ENCODE assay signal across 11 cellular contexts in the genomic region with DNA sequence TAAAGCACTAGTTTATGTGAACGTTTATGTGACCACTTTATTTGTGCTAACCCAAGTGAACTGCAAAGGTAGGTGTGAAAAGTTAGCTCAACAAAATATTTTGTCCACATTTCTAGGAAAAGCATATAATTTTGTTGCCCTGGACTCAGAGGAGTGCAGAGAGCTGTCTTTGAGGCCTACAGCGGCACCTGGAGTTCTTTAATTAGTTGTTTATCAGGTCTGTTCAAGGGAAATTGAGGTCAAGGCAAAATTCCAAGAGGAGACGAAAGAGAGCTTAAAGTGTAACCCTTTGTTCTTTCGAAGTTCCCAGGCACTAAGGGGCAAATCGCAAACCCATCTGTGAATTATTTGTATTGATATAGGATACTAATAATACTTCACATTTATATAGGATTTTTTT. TPM values are rescaled to one million over a fixed set of nuclear protein-coding genes. Genes with fewer than 3 reads are reported as not detected.
DNase-seq lines count a peak whose midpoint lies in the region; ATAC-seq and TF ChIP-seq lines count a peak whose summit lies in the region.
"Had no signal": no experiment of that assay in that cellular context is flagged by ENCODE, and none has a peak within 500 bp of the region (broad histone marks: within the 10 kb centered on the region; RNA-seq: fewer than 3 reads in every experiment).

No MANE protein-coding gene starts in this region.

- H3K79me1 ChIP-seq in trophoblast cell (ENCODE audit: low read length), result no peaks in the 10 kb centered on the region

- H3K27me3 ChIP-seq in CD8-positive, alpha-beta T cell (ENCODE audit: insufficient read depth, low read length), result no peaks in the 10 kb centered on the region
- H3K27me3 ChIP-seq in gastroesophageal sphincter (no peaks in the 10 kb centered on the region), osteoblast (ENCODE audit: insufficient read depth, low read length) (peaks cover 5% of the 10 kb centered on the region), trophoblast cell (ENCODE audit: insufficient read depth, low read length) (peaks cover 16% of the 10 kb centered on the region)

- H3K27me3 Mint-ChIP-seq in CD8-positive, alpha-beta T cell (ENCODE audit: low read depth), result peaks cover 50% of the 10 kb centered on the region
- peaks cover 17% of the 10 kb centered on the region; the same call in 1 of the 2 replicates for H3K27me3 Mint-ChIP-seq in HFFc6 (ENCODE audit: insufficient read depth)

- POLR2A ChIA-PET in CD8-positive, alpha-beta T cell (lab: Charles Lee), result interaction anchor here (1.3 kb wide), 1 partner anchor 43 kb away, joined by 3 read pairs; no protein-coding TSS in a partner anchor

- no peak overlapping the region for H2BK12ac ChIP-seq in trophoblast cell (ENCODE audit: low read length)

- H3K9me3 ChIP-seq in CD8-positive, alpha-beta T cell (ENCODE audit: low read length), result no peaks in the 10 kb centered on the region
- H3K9me3 ChIP-seq in gastroesophageal sphincter (no peaks in the 10 kb centered on the region), osteoblast (ENCODE audit: low read depth, low read length) (no peaks in the 10 kb centered on the region), trophoblast cell (ENCODE audit: insufficient read depth, low read depth, low read length) (peaks cover 2% of the 10 kb centered on the region)

- TF ChIP-seq EP300 in gastroesophageal sphincter (IDR thresholded peaks at IDR 0.05), result no peak

- no peaks in the 10 kb centered on the region for H3K9me3 Mint-ChIP-seq in CD8-positive, alpha-beta T cell
- H3K9me3 Mint-ChIP-seq in HFFc6, result no peaks in the 10 kb centered on the region

- no peak for TF ChIP-seq CTCF in CD8-positive, alpha-beta T cell (IDR thresholded peaks at IDR 0.05)
- TF ChIP-seq CTCF in HFFc6 (IDR thresholded peaks at IDR 0.05) (no peak), gastroesophageal sphincter (IDR thresholded peaks at IDR 0.05) (peak in 2 of 4 experiments; percentile 22 to 31), osteoblast (IDR thresholded peaks at IDR 0.05; ENCODE audit: extremely low read depth, low read depth, low read length) (no peak)

- H3K18ac ChIP-seq in trophoblast cell (ENCODE audit: low read length), result no peak overlapping the region

- H4K12ac ChIP-seq in trophoblast cell (ENCODE audit: low read depth, low read length), result no peak overlapping the region

- no peak for ATAC-seq in CD8-positive, alpha-beta T cell
- no peak for ATAC-seq in gastroesophageal sphincter
- ATAC-seq in HG03139 (IDR thresholded peaks at IDR 0.05; ENCODE audit: unreplicated experiment), result no peak
- ATAC-seq in HG03439 (IDR thresholded peaks at IDR 0.05; ENCODE audit: unreplicated experiment), result no peak
- no peak for ATAC-seq in HG02678 (IDR thresholded peaks at IDR 0.05; ENCODE audit: unreplicated experiment)

- H3K4ac ChIP-seq in trophoblast cell (ENCODE audit: low read depth, low read length), result no peak overlapping the region

- H4K8ac ChIP-seq in trophoblast cell (ENCODE audit: low read depth, low read length), result no peak overlapping the region

- no peaks in the 10 kb centered on the region for H3K36me3 ChIP-seq in CD8-positive, alpha-beta T cell (ENCODE audit: insufficient read depth, low read length)
- H3K36me3 ChIP-seq in gastroesophageal sphincter, result no peaks in the 10 kb centered on the region
- no peaks in the 10 kb centered on the region for H3K36me3 ChIP-seq in osteoblast (ENCODE audit: insufficient read depth, low read length)
- H3K36me3 ChIP-seq in trophoblast cell (ENCODE audit: control insufficient read depth in 1 of 2, insufficient read depth in 2 of 2, low read length in 2 of 2), result no peaks in the 10 kb centered on the region

- DNase-seq in CD8-positive, alpha-beta T cell, result no peak
- DNase-seq in HFFc6 (no peak), osteoblast (ENCODE audit: insufficient read length, low spot score, missing footprints) (peak; percentile 62), trophoblast cell (no peak)
- DNase-seq: DMS79, T-helper 9 cell had no signal

- TF ChIP-seq POLR2A in gastroesophageal sphincter (IDR thresholded peaks at IDR 0.05), result no peak

- H4K20me1 ChIP-seq in osteoblast (ENCODE audit: insufficient read depth, low read length), result no peaks in the 10 kb centered on the region

- H2BK5ac ChIP-seq in trophoblast cell (ENCODE audit: low read depth, low read length, poor library complexity), result no peak overlapping the region

- no peak overlapping the region for H3K9ac ChIP-seq in trophoblast cell (ENCODE audit: low read length)

- 16 to 43% methylated on average over 5 of the region's 5 CpGs for WGBS in gastroesophageal sphincter (ENCODE audit: low coverage in 1 of 2), 2 donors
- no CpG with 5 or more reads among the region's 5 CpGs for WGBS in trophoblast cell (ENCODE audit: extremely low coverage, insufficient coverage, insufficient read length)

- H4K91ac ChIP-seq in trophoblast cell (ENCODE audit: low read depth, low read length), result no peak overlapping the region

- peaks cover 5% of the 10 kb centered on the region for H3K4me1 ChIP-seq in CD8-positive, alpha-beta T cell (ENCODE audit: insufficient read depth, low read length)
- H3K4me1 ChIP-seq in gastroesophageal sphincter (peaks cover 0 to 48% (median 4%) of the 10 kb centered on the region in 3 donors), osteoblast (ENCODE audit: insufficient read depth, low read length) (peaks cover 5% of the 10 kb centered on the region), trophoblast cell (ENCODE audit: control insufficient read depth in 1 of 2, insufficient read depth in 2 of 2, low read length in 2 of 2) (peaks cover 0 to 2% of the 10 kb centered on the region in 2 experiments)

- no peak overlapping the region for H3K27ac Mint-ChIP-seq in CD8-positive, alpha-beta T cell
- H3K27ac Mint-ChIP-seq in HFFc6, result no peak overlapping the region

- H3K36me3 Mint-ChIP-seq in CD8-positive, alpha-beta T cell, result peaks cover 3% of the 10 kb centered on the region
- H3K36me3 Mint-ChIP-seq in HFFc6 (ENCODE audit: low read depth), result no peaks in the 10 kb centered on the region

- H3K4me2 ChIP-seq in osteoblast (ENCODE audit: insufficient read depth, low read length) (no peak overlapping the region), trophoblast cell (ENCODE audit: low read length) (no peak overlapping the region)

- no peak overlapping the region for H3K27ac ChIP-seq in CD8-positive, alpha-beta T cell (ENCODE audit: low read depth, low read length)
- peak overlapping the region; percentile 21 to 83 (median 82) for H3K27ac ChIP-seq in gastroesophageal sphincter
- H3K27ac ChIP-seq in osteoblast (ENCODE audit: low read depth, low read length), result no peak overlapping the region
- no peak overlapping the region for H3K27ac ChIP-seq in trophoblast cell (ENCODE audit: low read depth, low read length)
- H3K27ac ChIP-seq: HL-60 had no signal

- CTCF ChIA-PET in CD8-positive, alpha-beta T cell (lab: Charles Lee), result interaction anchor here (1.6 kb wide), 1 partner anchor 69 kb away, joined by 4 read pairs; a partner anchor contains a TSS

- H3K14ac ChIP-seq in trophoblast cell (ENCODE audit: low read length), result no peak overlapping the region

- H2AFZ ChIP-seq in osteoblast (ENCODE audit: low read length) (no peak overlapping the region), trophoblast cell (ENCODE audit: insufficient read depth, low read length, poor library complexity) (no peak overlapping the region)

- no peak overlapping the region for H2AK5ac ChIP-seq in trophoblast cell (ENCODE audit: low read length)

- no peak overlapping the region for H2BK120ac ChIP-seq in trophoblast cell (ENCODE audit: insufficient read depth, low read length, poor library complexity)

- intact Hi-C loops in CD8-positive, alpha-beta T cell (cut with DNase I, micrococcal nuclease), result no loop called here

- H3K79me2 ChIP-seq in osteoblast (ENCODE audit: insufficient read depth, low read length), result no peaks in the 10 kb centered on the region
- H3K79me2 ChIP-seq in trophoblast cell (ENCODE audit: control insufficient read depth, insufficient read depth, low read length, poor library complexity), result no peaks in the 10 kb centered on the region

- peaks cover 16% of the 10 kb centered on the region for H3K4me1 Mint-ChIP-seq in CD8-positive, alpha-beta T cell (ENCODE audit: low read depth)
- peaks cover 13% of the 10 kb centered on the region for H3K4me1 Mint-ChIP-seq in HFFc6 (ENCODE audit: low read depth)

- H3K23ac ChIP-seq in trophoblast cell (ENCODE audit: low read length), result no peak overlapping the region

- H3K4me3 ChIP-seq in CD8-positive, alpha-beta T cell (ENCODE audit: low read depth, low read length), result no peak overlapping the region
- H3K4me3 ChIP-seq in gastroesophageal sphincter (peak overlapping the region in 1 of 2 donors; percentile 74), osteoblast (ENCODE audit: insufficient read depth, low read length) (no peak overlapping the region), trophoblast cell (ENCODE audit: low read depth, low read length) (no peak overlapping the region)

- peak overlapping the region; percentile 80 for H3K4me3 Mint-ChIP-seq in CD8-positive, alpha-beta T cell
- H3K4me3 Mint-ChIP-seq in HFFc6, result peak overlapping the region; percentile 85; the same call in 1 of the 2 replicates

RNA-seq across cellular contexts. Expression of a gene that starts 1.4 kb away (rescaled TPM):
- under 1 TPM in 1 of 2 experiments, not detected in 1; 0.08 TPM for total RNA-seq in CD8-positive, alpha-beta T cell
- under 1 TPM; 0.17 to 1.00 (median 0.26) TPM for total RNA-seq in HFFc6 (2021; fragmentation: NEBNext Ultra II Directional; extraction: Animal tissue kit (Norgen Biotek cat#: 25700))
- total RNA-seq in gastroesophageal sphincter, result 1 to 10 TPM; 2.2 to 9.0 (median 5.5) TPM
- total RNA-seq in osteoblast, result 0.29 and 0.36 TPM in 2 replicates
- 0.08 TPM in 2 replicates for polyA plus RNA-seq in trophoblast cell (2013)

RNA-seq across cellular contexts. Expression of a gene that starts 42.4 kb away (rescaled TPM):
- total RNA-seq in CD8-positive, alpha-beta T cell, result 10 to 100 TPM; 13.3 to 13.4 TPM
- 100 to 1,000 TPM in 3 of 6 experiments, 10 to 100 TPM in 3; 89.6 to 245 (median 99.0) TPM for total RNA-seq in HFFc6 (2021; fragmentation: NEBNext Ultra II Directional; extraction: Animal tissue kit (Norgen Biotek cat#: 25700))
- total RNA-seq in gastroesophageal sphincter (100 to 1,000 TPM in 1 of 4 donors, 10 to 100 TPM in 3; 74.1 to 123 (median 86.0) TPM), osteoblast (36.5 and 46.7 TPM in 2 replicates)
- 14.4 and 14.5 TPM in 2 replicates for polyA plus RNA-seq in trophoblast cell (2013)

Comparison
In these comparisons a context has a peak if more than half of its experiments do, and no peak if none do; other contexts are left out.
1. H3K27ac ChIP-seq: peak in gastroesophageal sphincter (4 of 4); none in CD8-positive, alpha-beta T cell (single experiment), osteoblast (single experiment) and trophoblast cell (single experiment).